Comparison of ENCODE assay signal across 1 cellular context in genomic region chr7:138008588-138009349, GRCh38.
A peak's percentile ranks its signal among the peaks of the same experiment; 100 is the strongest.
TF ChIP-seq lines count a peak whose summit lies in the region.

No MANE protein-coding gene starts in this region.

TF ChIP-seq in HepG2, 621 proteins besides CTCF, POLR2A, EP300 and RAD21 (continued from another document and continues in another):
- no peak for TF ChIP-seq ZNF362 (CRISPR knock-in tag; IDR thresholded peaks at IDR 0.05; ENCODE audit: borderline replicate concordance)
- no peak for TF ChIP-seq ZNF34 (CRISPR knock-in tag; IDR thresholded peaks at IDR 0.05; ENCODE audit: borderline replicate concordance)
- TF ChIP-seq SKI (IDR thresholded peaks at IDR 0.05; ENCODE audit: partially characterized antibody): no peak
- no peak for TF ChIP-seq TOPORS (CRISPR knock-in tag; IDR thresholded peaks at IDR 0.05)
- peak; percentile 22 to 28; a peak in 1 of 4 replicates for TF ChIP-seq HMGXB4 (CRISPR knock-in tag; IDR thresholded peaks at IDR 0.05; ENCODE audit: borderline replicate concordance in 1 of 2, low read depth in 1 of 2)
- TF ChIP-seq DMAP1 (CRISPR knock-in tag; IDR thresholded peaks at IDR 0.05): 0 out of 2 replicates have a peak, but pooled peaks have one; percentile 22
- no peak for TF ChIP-seq RFX1 (IDR thresholded peaks at IDR 0.05)
- TF ChIP-seq ZNF451 (CRISPR knock-in tag; IDR thresholded peaks at IDR 0.05): no peak
- TF ChIP-seq ZNF770 (CRISPR knock-in tag; IDR thresholded peaks at IDR 0.05): peak; percentile 59
- no peak for TF ChIP-seq ZNF749 (CRISPR knock-in tag; IDR thresholded peaks at IDR 0.05; ENCODE audit: borderline replicate concordance)
- no peak for TF ChIP-seq REL (CRISPR knock-in tag; conservative IDR thresholded peaks at IDR 0.05)
- TF ChIP-seq CCAR2 (optimal IDR thresholded peaks at IDR 0.05; ENCODE audit: low read depth, low read length): no peak
- TF ChIP-seq ZNF83 (CRISPR knock-in tag; IDR thresholded peaks at IDR 0.05; ENCODE audit: borderline replicate concordance): no peak
- TF ChIP-seq ZNF280B (CRISPR knock-in tag; IDR thresholded peaks at IDR 0.05; ENCODE audit: borderline replicate concordance): no peak
- TF ChIP-seq GLMP (CRISPR knock-in tag; IDR thresholded peaks at IDR 0.05; ENCODE audit: borderline replicate concordance): no peak
- peak; percentile 67; the same call in 1 of the 2 replicates for TF ChIP-seq ZSCAN29 (CRISPR knock-in tag; conservative IDR thresholded peaks at IDR 0.05)
- TF ChIP-seq SMAD1 (CRISPR knock-in tag; IDR thresholded peaks at IDR 0.05; ENCODE audit: borderline replicate concordance, low read depth): no peak
- no peak for TF ChIP-seq CEBPB (IDR thresholded peaks at IDR 0.05; ENCODE audit: borderline replicate concordance, low read depth, low read length)
- TF ChIP-seq ZBTB7A (CRISPR knock-in tag; IDR thresholded peaks at IDR 0.05): no peak
- TF ChIP-seq ZNF20 (CRISPR knock-in tag; IDR thresholded peaks at IDR 0.05): no peak
- TF ChIP-seq ZBTB26 (CRISPR knock-in tag; IDR thresholded peaks at IDR 0.05; ENCODE audit: borderline replicate concordance): 0 out of 2 replicates have a peak, but pooled peaks have one; percentile 23
- TF ChIP-seq MAF1 (CRISPR knock-in tag; IDR thresholded peaks at IDR 0.05; ENCODE audit: borderline replicate concordance): no peak
- no peak for TF ChIP-seq ZNF660 (CRISPR knock-in tag; IDR thresholded peaks at IDR 0.05; ENCODE audit: borderline replicate concordance, low read depth)
- no peak for TF ChIP-seq AGO1 (IDR thresholded peaks at IDR 0.05; ENCODE audit: low read depth, low read length, poor library complexity, severe bottlenecking)
- TF ChIP-seq ZNF414 (CRISPR knock-in tag; IDR thresholded peaks at IDR 0.05): no peak
- no peak for TF ChIP-seq ZBTB21 (CRISPR knock-in tag; IDR thresholded peaks at IDR 0.05)
- no peak for TF ChIP-seq KDM3A (CRISPR knock-in tag; IDR thresholded peaks at IDR 0.05; ENCODE audit: low read depth)
- TF ChIP-seq ZMAT5 (CRISPR knock-in tag; IDR thresholded peaks at IDR 0.05; ENCODE audit: borderline replicate concordance, low read depth): no peak
- no peak for TF ChIP-seq PHF8 (CRISPR knock-in tag; IDR thresholded peaks at IDR 0.05)
- TF ChIP-seq ZNF230 (CRISPR knock-in tag; IDR thresholded peaks at IDR 0.05): 0 out of 2 replicates have a peak, but pooled peaks have one; percentile 60
- TF ChIP-seq ZNF816 (CRISPR knock-in tag; IDR thresholded peaks at IDR 0.05; ENCODE audit: borderline replicate concordance): no peak
- TF ChIP-seq SRY (CRISPR knock-in tag; IDR thresholded peaks at IDR 0.05): no peak
- no peak for TF ChIP-seq TBP (CRISPR knock-in tag; IDR thresholded peaks at IDR 0.05)
- no peak for TF ChIP-seq ZNF446 (CRISPR knock-in tag; IDR thresholded peaks at IDR 0.05)
- no peak for TF ChIP-seq ZNF7 (CRISPR knock-in tag; IDR thresholded peaks at IDR 0.05)
- TF ChIP-seq ZNF709 (CRISPR knock-in tag; IDR thresholded peaks at IDR 0.05): 0 out of 2 replicates have a peak, but pooled peaks have one; percentile 25
- TF ChIP-seq ZNF501 (CRISPR knock-in tag; IDR thresholded peaks at IDR 0.05): peak; percentile 47; the same call in 1 of the 2 replicates
- TF ChIP-seq RXRB (CRISPR knock-in tag; IDR thresholded peaks at IDR 0.05; ENCODE audit: borderline replicate concordance): peak; percentile 41; the same call in 1 of the 2 replicates
- TF ChIP-seq ZFP90 (CRISPR knock-in tag; IDR thresholded peaks at IDR 0.05; ENCODE audit: borderline replicate concordance): no peak
- no peak for TF ChIP-seq ZFY (CRISPR knock-in tag; IDR thresholded peaks at IDR 0.05)
- no peak for TF ChIP-seq MEIS1 (CRISPR knock-in tag; IDR thresholded peaks at IDR 0.05; ENCODE audit: borderline replicate concordance)
- TF ChIP-seq ZNF839 (CRISPR knock-in tag; IDR thresholded peaks at IDR 0.05; ENCODE audit: borderline replicate concordance): no peak
- TF ChIP-seq KDM5B (CRISPR knock-in tag; IDR thresholded peaks at IDR 0.05; ENCODE audit: borderline replicate concordance): 0 out of 2 replicates have a peak, but pooled peaks have one; percentile 28
- TF ChIP-seq MYC (CRISPR knock-in tag; IDR thresholded peaks at IDR 0.05; ENCODE audit: borderline replicate concordance): no peak
- TF ChIP-seq ATRX (CRISPR knock-in tag; IDR thresholded peaks at IDR 0.05; ENCODE audit: borderline replicate concordance): no peak
- no peak for TF ChIP-seq ZNF30 (CRISPR knock-in tag; IDR thresholded peaks at IDR 0.05)
- TF ChIP-seq JARID2 (CRISPR knock-in tag; IDR thresholded peaks at IDR 0.05; ENCODE audit: insufficient replicate concordance): no peak
- no peak for TF ChIP-seq TP53 (CRISPR knock-in tag; conservative IDR thresholded peaks at IDR 0.05)
- TF ChIP-seq ZNF687 (CRISPR knock-in tag; IDR thresholded peaks at IDR 0.05): peak; percentile 61
- TF ChIP-seq PBX3 (CRISPR knock-in tag; IDR thresholded peaks at IDR 0.05; ENCODE audit: borderline replicate concordance): no peak
- no peak for TF ChIP-seq HIVEP1 (CRISPR knock-in tag; IDR thresholded peaks at IDR 0.05)
